Comparison of ENCODE assay signal across 1 cellular context in the genomic region with DNA sequence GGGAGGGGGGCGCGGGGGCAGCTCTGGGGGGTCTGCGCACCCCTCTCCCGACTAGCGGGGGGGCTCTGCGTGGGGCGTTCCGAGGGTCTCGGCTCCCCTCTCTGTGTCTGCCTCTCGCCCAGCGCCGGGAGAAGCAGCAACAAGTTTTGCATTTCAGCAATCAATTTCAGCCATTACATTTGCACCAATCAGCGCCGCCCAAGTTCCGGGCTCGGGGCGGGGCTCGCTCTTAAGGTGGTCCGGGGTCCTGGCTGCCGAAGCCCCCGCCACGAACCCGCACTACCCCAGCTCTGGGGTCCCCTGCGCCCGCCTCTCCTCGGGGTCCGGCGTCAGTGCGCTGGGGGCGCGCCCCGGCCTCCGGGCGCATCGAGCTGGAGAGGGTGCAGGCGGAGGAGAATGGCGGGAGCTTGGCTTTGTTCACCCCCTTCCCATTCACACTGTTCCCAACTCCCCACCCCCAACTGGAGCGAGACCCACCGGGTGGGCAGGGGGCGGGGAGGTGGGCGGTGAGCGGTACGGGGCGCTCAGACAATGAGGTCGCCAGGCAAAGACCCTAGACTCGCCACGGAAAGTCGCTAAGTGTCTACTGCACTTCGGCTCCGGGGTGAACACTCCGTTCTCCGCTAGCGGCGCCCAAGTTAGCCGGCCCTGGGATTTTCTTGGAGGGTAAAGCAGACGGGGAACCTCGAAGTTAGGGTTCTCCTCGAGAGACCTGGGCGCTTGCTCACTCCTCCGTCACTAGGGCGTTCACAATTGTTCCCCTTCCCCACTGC.
TF ChIP-seq lines count a peak whose summit lies in the region.

A gene (minus strand): TSS at position 141 of the 773 bp plus-strand sequence. CDS start 1,213 bp downstream, outside the sequence.

TF ChIP-seq in Ishikawa, 13 proteins besides CTCF, POLR2A, EP300 and RAD21 (continued from another document):
- TF ChIP-seq, protein P1, sequence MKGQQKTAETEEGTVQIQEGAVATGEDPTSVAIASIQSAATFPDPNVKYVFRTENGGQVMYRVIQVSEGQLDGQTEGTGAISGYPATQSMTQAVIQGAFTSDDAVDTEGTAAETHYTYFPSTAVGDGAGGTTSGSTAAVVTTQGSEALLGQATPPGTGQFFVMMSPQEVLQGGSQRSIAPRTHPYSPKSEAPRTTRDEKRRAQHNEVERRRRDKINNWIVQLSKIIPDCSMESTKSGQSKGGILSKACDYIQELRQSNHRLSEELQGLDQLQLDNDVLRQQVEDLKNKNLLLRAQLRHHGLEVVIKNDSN (IDR thresholded peaks at IDR 0.05): no peak
- TF ChIP-seq CREB1 (IDR thresholded peaks at IDR 0.05; ENCODE audit: low read depth): no peak
- 0 out of 2 replicates have a peak, but pooled peaks have one; percentile 27 for TF ChIP-seq YY1 (IDR thresholded peaks at IDR 0.05; ENCODE audit: low read depth)
